Comparison of ENCODE assay signal across 15 cellular contexts in the genomic region with DNA sequence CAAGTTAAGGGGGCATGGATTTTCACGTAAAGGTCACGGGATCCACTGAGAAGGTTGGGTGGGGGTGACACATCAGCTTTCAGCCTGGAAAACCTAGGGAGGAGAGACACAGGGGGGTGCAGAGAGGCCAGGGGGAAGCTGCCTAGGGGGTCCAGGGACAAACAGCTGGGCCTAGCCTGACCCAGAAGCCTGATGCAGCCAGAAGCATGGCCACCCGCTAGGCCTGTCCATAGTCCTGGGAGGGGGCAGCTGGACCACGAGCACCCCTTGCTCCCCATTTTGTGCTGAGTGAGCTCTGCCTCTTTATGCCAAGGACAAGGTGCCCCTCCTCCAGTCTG.
"Had no signal": no experiment of that assay in that cellular context is flagged by ENCODE, and none has a peak within 500 bp of the region (broad histone marks: within the 10 kb centered on the region; RNA-seq: fewer than 3 reads in every experiment).

No MANE protein-coding gene starts in this region.

- H3K36me3 ChIP-seq: colonic mucosa, tibial nerve had no signal

- H3K36me3 Mint-ChIP-seq: activated naive CD4-positive, alpha-beta T cell treated with anti-CD3 and anti-CD28 coated beads, Interleukin-2, amount 10 ng/mL, durations not matched to agents 7 days and 5 days had no signal

- DNase-seq: activated CD4-positive, alpha-beta T cell treated with anti-CD3 and anti-CD28 coated beads, Interleukin-2, amount 10 ng/mL, durations not matched to agents 24 days and 14 days; activated naive CD4-positive, alpha-beta T cell treated with anti-CD3 and anti-CD28 coated beads, Interleukin-2, amount 10 ng/mL, durations not matched to agents 7 days and 5 days; activated naive CD8-positive, alpha-beta T cell treated with anti-CD3 and anti-CD28 coated beads, Interleukin-2, amount 50 U/mL, for 24 hours; activated T-cell treated with anti-CD3 and anti-CD28 coated beads, Interleukin-2, amount 50 U/mL, for 24 hours; anterior cingulate cortex; foreskin melanocyte; glutamatergic neuron; left ventricle myocardium superior; nucleus accumbens; stimulated activated CD8-positive, alpha-beta memory T cell treated with anti-CD3 and anti-CD28 coated beads, Interleukin-4, amount 100 ng/mL, for 48 hours; stimulated activated naive CD8-positive, alpha-beta T cell treated with anti-CD3 and anti-CD28 coated beads, Interleukin-15, Interleukin-2, amounts not matched to agents 100 U/mL and 50 U/mL, for 24 hours; substantia nigra had no signal

- H3K27me3 Mint-ChIP-seq: activated CD4-positive, alpha-beta T cell treated with anti-CD3 and anti-CD28 coated beads, Interleukin-2, amount 10 ng/mL, durations not matched to agents 24 days and 14 days had no signal

- H3K4me3 Mint-ChIP-seq: activated CD4-positive, alpha-beta T cell treated with anti-CD3 and anti-CD28 coated beads, Interleukin-2, amount 10 ng/mL, durations not matched to agents 24 days and 14 days; activated naive CD4-positive, alpha-beta T cell treated with anti-CD3 and anti-CD28 coated beads, Interleukin-2, amount 10 ng/mL, durations not matched to agents 7 days and 5 days; activated naive CD8-positive, alpha-beta T cell treated with anti-CD3 and anti-CD28 coated beads, Interleukin-2, amount 50 U/mL, for 24 hours; activated T-cell treated with anti-CD3 and anti-CD28 coated beads, Interleukin-2, amount 50 U/mL, for 24 hours; central memory CD8-positive, alpha-beta T cell had no signal

- H3K27me3 ChIP-seq: colonic mucosa, tibial nerve had no signal

- H3K9me3 Mint-ChIP-seq: activated CD4-positive, alpha-beta T cell treated with anti-CD3 and anti-CD28 coated beads, Interleukin-2, amount 10 ng/mL, durations not matched to agents 24 days and 14 days; activated naive CD4-positive, alpha-beta T cell treated with anti-CD3 and anti-CD28 coated beads, Interleukin-2, amount 10 ng/mL, durations not matched to agents 7 days and 5 days; activated naive CD8-positive, alpha-beta T cell treated with anti-CD3 and anti-CD28 coated beads, Interleukin-2, amount 50 U/mL, for 24 hours; activated T-cell treated with anti-CD3 and anti-CD28 coated beads, Interleukin-2, amount 50 U/mL, for 24 hours; central memory CD8-positive, alpha-beta T cell had no signal

- H3K9me3 ChIP-seq: colonic mucosa had no signal

- H3K4me1 ChIP-seq: colonic mucosa, tibial nerve had no signal

- ATAC-seq: left ventricle myocardium superior; stimulated activated naive CD8-positive, alpha-beta T cell treated with anti-CD3 and anti-CD28 coated beads, Interleukin-15, Interleukin-2, amounts not matched to agents 100 U/mL and 50 U/mL, for 24 hours had no signal

- H3K27ac ChIP-seq: colonic mucosa, tibial nerve had no signal

- H3K4me3 ChIP-seq: colonic mucosa, tibial nerve had no signal

- H3K4me1 Mint-ChIP-seq: activated CD4-positive, alpha-beta T cell treated with anti-CD3 and anti-CD28 coated beads, Interleukin-2, amount 10 ng/mL, durations not matched to agents 24 days and 14 days; activated naive CD4-positive, alpha-beta T cell treated with anti-CD3 and anti-CD28 coated beads, Interleukin-2, amount 10 ng/mL, durations not matched to agents 7 days and 5 days; activated naive CD8-positive, alpha-beta T cell treated with anti-CD3 and anti-CD28 coated beads, Interleukin-2, amount 50 U/mL, for 24 hours; central memory CD8-positive, alpha-beta T cell had no signal

- H3K27ac Mint-ChIP-seq: activated CD4-positive, alpha-beta T cell treated with anti-CD3 and anti-CD28 coated beads, Interleukin-2, amount 10 ng/mL, durations not matched to agents 24 days and 14 days; activated naive CD4-positive, alpha-beta T cell treated with anti-CD3 and anti-CD28 coated beads, Interleukin-2, amount 10 ng/mL, durations not matched to agents 7 days and 5 days; activated naive CD8-positive, alpha-beta T cell treated with anti-CD3 and anti-CD28 coated beads, Interleukin-2, amount 50 U/mL, for 24 hours had no signal
